Comparison of ENCODE assay signal across 8 cellular contexts in the genomic region with DNA sequence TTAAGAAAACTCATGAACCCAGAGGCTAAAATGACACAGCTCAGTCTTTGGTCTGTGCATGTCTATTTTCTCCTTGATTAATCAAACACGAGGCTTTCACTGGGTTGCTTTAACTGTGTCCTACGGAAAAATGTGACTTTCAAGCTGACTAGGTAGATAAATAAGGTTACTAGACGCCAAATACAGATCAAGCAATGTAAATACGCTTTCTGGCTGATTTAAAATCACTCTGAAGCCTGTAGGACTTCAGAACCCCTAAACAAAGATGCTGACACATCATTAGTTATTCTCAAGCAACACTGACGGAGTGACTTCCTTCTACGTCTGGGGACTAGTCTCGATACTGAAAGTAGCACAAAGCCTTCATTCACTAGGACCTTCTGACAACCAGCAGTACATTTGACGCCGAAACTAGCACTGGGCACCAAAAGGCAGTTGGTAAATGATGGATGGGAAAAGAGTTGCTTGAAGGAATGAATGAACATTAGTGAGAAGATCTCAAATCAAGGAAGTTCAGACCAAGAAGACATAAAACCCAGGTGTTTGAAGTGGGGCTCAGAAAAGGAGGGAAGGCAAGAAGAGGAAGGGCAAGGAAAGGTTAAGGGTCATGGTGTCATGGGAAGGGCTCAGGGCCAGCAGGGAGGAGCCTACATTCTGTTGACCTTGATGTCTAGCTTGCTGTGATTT.
DNase-seq lines count a peak whose midpoint lies in the region; ATAC-seq and FAIRE-seq lines count a peak whose summit lies in the region.

No MANE protein-coding gene starts in this region.

- peak; percentile 88 for ATAC-seq in HG03103 (IDR thresholded peaks at IDR 0.05; ENCODE audit: low read depth, unreplicated experiment)
- peak; percentile 98 for ATAC-seq in activated CD8-positive, alpha-beta T cell treated with anti-CD3 and anti-CD28 coated beads, Interleukin-2, amount 10 ng/mL, durations not matched to agents 7 days and 5 days

- no peaks in the 10 kb centered on the region for H3K27me3 Mint-ChIP-seq in activated CD8-positive, alpha-beta T cell treated with anti-CD3 and anti-CD28 coated beads, Interleukin-2, amount 10 ng/mL, durations not matched to agents 7 days and 5 days (ENCODE audit: low read depth)

- POLR2A ChIA-PET in activated CD8-positive, alpha-beta T cell treated with anti-CD3 and anti-CD28 coated beads, Interleukin-2, amount 10 ng/mL, durations not matched to agents 7 days and 5 days (lab: Charles Lee) = interaction anchor here (1.5 to 3.3 kb wide), 4 partner anchors 15 to 68 kb away, joined by 3 to 19 read pairs (median 8); partner anchors contain the start of gene CDV3

- no peak for FAIRE-seq in RCC 7860 (lab: Jason Lieb, UNC)

- CTCF ChIA-PET in activated CD8-positive, alpha-beta T cell treated with anti-CD3 and anti-CD28 coated beads, Interleukin-2, amount 10 ng/mL, durations not matched to agents 7 days and 5 days (lab: Charles Lee) = interaction anchor here (1.0 to 2.9 kb wide), 4 partner anchors 17 to 72 kb away, joined by 3 to 10 read pairs (median 4); no protein-coding TSS in a partner anchor

- peak overlapping the region; percentile 52 for H3K4me3 Mint-ChIP-seq in activated CD8-positive, alpha-beta T cell treated with anti-CD3 and anti-CD28 coated beads, Interleukin-2, amount 10 ng/mL, durations not matched to agents 7 days and 5 days

- H3K27ac Mint-ChIP-seq in activated CD8-positive, alpha-beta T cell treated with anti-CD3 and anti-CD28 coated beads, Interleukin-2, amount 10 ng/mL, durations not matched to agents 7 days and 5 days = peak overlapping the region; percentile 92

- peaks cover 18% of the 10 kb centered on the region for H3K4me1 Mint-ChIP-seq in activated CD8-positive, alpha-beta T cell treated with anti-CD3 and anti-CD28 coated beads, Interleukin-2, amount 10 ng/mL, durations not matched to agents 7 days and 5 days (ENCODE audit: low read depth)

- peak; percentile 13 for DNase-seq in stimulated activated CD4-positive, alpha-beta T cell treated with anti-CD3 and anti-CD28 coated beads, Interleukin-1b, Interleukin-23, amount 100 ng/mL, for 48 hours
- no peak for DNase-seq in stimulated activated CD4-positive, alpha-beta T cell treated with anti-CD3 and anti-CD28 coated beads, Interleukin-4, amount 100 ng/mL, for 1 hour
- peak; percentile 62 for DNase-seq in activated CD8-positive, alpha-beta T cell treated with anti-CD3 and anti-CD28 coated beads, Interleukin-2, amount 10 ng/mL, durations not matched to agents 7 days and 5 days
- DNase-seq in midbrain (lab: John Stamatoyannopoulos, UW) = peak; percentile 9
- DNase-seq in occipital lobe (lab: John Stamatoyannopoulos, UW) = no peak
- no peak for DNase-seq in NCI-H2227 treated with DMSO at 0.1 percent for 48 hours (lab: John Stamatoyannopoulos, UW)
- no peak for DNase-seq in RCC 7860 (ENCODE audit: low spot score)

- H3K36me3 Mint-ChIP-seq in activated CD8-positive, alpha-beta T cell treated with anti-CD3 and anti-CD28 coated beads, Interleukin-2, amount 10 ng/mL, durations not matched to agents 7 days and 5 days (ENCODE audit: low read depth) = no peaks in the 10 kb centered on the region

- H3K9me3 Mint-ChIP-seq in activated CD8-positive, alpha-beta T cell treated with anti-CD3 and anti-CD28 coated beads, Interleukin-2, amount 10 ng/mL, durations not matched to agents 7 days and 5 days (ENCODE audit: insufficient read depth) = no peaks in the 10 kb centered on the region

Comparison
In these comparisons a context has a peak if more than half of its experiments do, and no peak if none do; other contexts are left out.
1. DNase-seq: peak in stimulated activated CD4-positive, alpha-beta T cell treated with anti-CD3 and anti-CD28 coated beads, Interleukin-1b, Interleukin-23, amount 100 ng/mL, for 48 hours (single experiment), activated CD8-positive, alpha-beta T cell treated with anti-CD3 and anti-CD28 coated beads, Interleukin-2, amount 10 ng/mL, durations not matched to agents 7 days and 5 days (single experiment) and midbrain (single experiment); none in stimulated activated CD4-positive, alpha-beta T cell treated with anti-CD3 and anti-CD28 coated beads, Interleukin-4, amount 100 ng/mL, for 1 hour (single experiment), occipital lobe (single experiment), NCI-H2227 treated with DMSO at 0.1 percent for 48 hours (single experiment) and RCC 7860 (single experiment).